29 cellular contexts compared by ENCODE assay signal in the genomic region with DNA sequence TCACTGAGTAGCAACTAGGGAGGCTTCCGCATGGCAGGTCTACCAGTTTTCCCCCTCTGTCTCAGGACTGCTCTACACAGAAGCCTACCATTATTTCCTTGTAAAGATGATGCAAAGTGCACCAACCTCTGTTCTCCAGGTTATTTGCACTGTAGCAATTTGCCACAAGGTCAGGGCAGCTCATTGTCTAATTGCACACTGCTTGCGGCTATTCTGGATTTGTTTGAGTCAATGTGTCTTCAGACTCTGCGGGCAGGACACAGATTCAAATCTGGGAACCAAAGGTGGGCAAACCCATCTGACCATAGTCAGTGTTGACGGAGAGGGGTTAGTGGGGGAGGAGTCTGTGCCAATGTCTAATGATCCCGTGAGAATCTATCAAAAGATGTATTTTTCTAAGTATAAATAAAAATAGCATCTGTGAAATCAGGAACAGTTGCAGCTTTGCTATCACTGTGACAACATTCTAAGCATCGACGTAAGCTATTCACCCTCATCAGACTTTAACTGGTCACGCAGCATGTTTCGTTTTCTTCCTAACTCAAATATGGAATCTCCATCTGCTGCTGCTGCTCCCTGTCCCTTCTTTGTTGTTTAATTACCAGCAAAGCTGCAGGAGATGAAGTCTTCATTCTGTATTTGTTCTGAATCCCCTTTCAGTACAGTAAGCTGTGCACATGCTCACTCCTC. TPM values are rescaled to one million over a fixed set of nuclear protein-coding genes. Genes with fewer than 3 reads are reported as not detected.
"Had no signal": no experiment of that assay in that cellular context is flagged by ENCODE, and none has a peak within 500 bp of the region (broad histone marks: within the 10 kb centered on the region; RNA-seq: fewer than 3 reads in every experiment).

No MANE protein-coding gene starts in this region.

- ATAC-seq: activated CD8-positive, alpha-beta T cell treated with anti-CD3 and anti-CD28 coated beads, Interleukin-2, amount 10 ng/mL, durations not matched to agents 7 days and 5 days; body of pancreas; foreskin keratinocyte; left lobe of liver; psoas muscle; sciatic nerve had no signal

- H3K36me3 Mint-ChIP-seq: stimulated activated naive B cell treated with anti-CD40 and anti-IgM and Interleukin-4, amounts not matched to agents 10 μg/mL and 1 μg/mL and 100 μg/mL, for 72 hours had no signal

- H3K36me3 ChIP-seq: spleen, thoracic aorta, upper lobe of right lung had no signal

- H3K4me3 ChIP-seq: body of pancreas, psoas muscle, spleen, thoracic aorta, upper lobe of right lung had no signal

- H3K27ac ChIP-seq: body of pancreas, epithelial cell of prostate, foreskin keratinocyte, psoas muscle, spleen, thoracic aorta, upper lobe of right lung had no signal

- H3K9me3 Mint-ChIP-seq: activated T-cell treated with anti-CD3 and anti-CD28 coated beads, Interleukin-2, amount 50 U/mL, for 24 hours; activated T-helper 2 cell treated with anti-CD3 and anti-CD28 coated beads, Interferon-gamma antibody, Interleukin-2, Interleukin-4, amounts not matched to agents 10 μg/mL and 5 μg/mL and 100 μg/mL, durations not matched to agents 14 hours and 24 hours and 36 hours; stimulated activated naive B cell treated with anti-CD40 and anti-IgM and Interleukin-4, amounts not matched to agents 10 μg/mL and 1 μg/mL and 100 μg/mL, for 72 hours had no signal

- H3K27me3 Mint-ChIP-seq: activated naive CD8-positive, alpha-beta T cell treated with anti-CD3 and anti-CD28 coated beads, Interleukin-2, amount 10 ng/mL, durations not matched to agents 7 days and 5 days; activated T-cell treated with anti-CD3 and anti-CD28 coated beads, Interleukin-2, amount 50 U/mL, for 24 hours had no signal

- H3K4me3 Mint-ChIP-seq: activated CD8-positive, alpha-beta T cell treated with anti-CD3 and anti-CD28 coated beads, Interleukin-2, amount 10 ng/mL, durations not matched to agents 7 days and 5 days; activated naive CD8-positive, alpha-beta T cell treated with anti-CD3 and anti-CD28 coated beads, Interleukin-2, amount 10 ng/mL, durations not matched to agents 7 days and 5 days; activated T-cell treated with anti-CD3 and anti-CD28 coated beads, Interleukin-2, amount 50 U/mL, for 24 hours; neural crest cell; stimulated activated naive B cell treated with anti-CD40 and anti-IgM and Interleukin-4, amounts not matched to agents 10 μg/mL and 1 μg/mL and 100 μg/mL, for 72 hours had no signal

- H3K9me3 ChIP-seq: body of pancreas, psoas muscle, spleen, thoracic aorta, upper lobe of right lung had no signal

- H3K27ac Mint-ChIP-seq: activated CD8-positive, alpha-beta T cell treated with anti-CD3 and anti-CD28 coated beads, Interleukin-2, amount 10 ng/mL, durations not matched to agents 7 days and 5 days; activated naive CD8-positive, alpha-beta T cell treated with anti-CD3 and anti-CD28 coated beads, Interleukin-2, amount 10 ng/mL, durations not matched to agents 7 days and 5 days; activated T-cell treated with anti-CD3 and anti-CD28 coated beads, Interleukin-2, amount 50 U/mL, for 24 hours; activated T-helper 2 cell treated with anti-CD3 and anti-CD28 coated beads, Interferon-gamma antibody, Interleukin-2, Interleukin-4, amounts not matched to agents 10 μg/mL and 5 μg/mL and 100 μg/mL, durations not matched to agents 14 hours and 24 hours and 36 hours; stimulated activated naive B cell treated with anti-CD40 and anti-IgM and Interleukin-4, amounts not matched to agents 10 μg/mL and 1 μg/mL and 100 μg/mL, for 72 hours had no signal

- H3K27me3 ChIP-seq: body of pancreas, spleen, upper lobe of right lung had no signal

- FAIRE-seq: kidney had no signal

- H3K4me1 ChIP-seq: body of pancreas, foreskin keratinocyte, psoas muscle, upper lobe of right lung had no signal

- DNase-seq: activated CD4-positive, alpha-beta T cell treated with anti-CD3 and anti-CD28 coated beads for 48 hours; activated CD4-positive, CD25-positive, alpha-beta regulatory T cell; activated CD8-positive, alpha-beta T cell treated with anti-CD3 and anti-CD28 coated beads, Interleukin-2, amount 10 ng/mL, durations not matched to agents 7 days and 5 days; activated naive CD4-positive, alpha-beta T cell treated with Interleukin-2 at 50 U/mL for 16 hours; activated naive CD8-positive, alpha-beta T cell treated with anti-CD3 and anti-CD28 coated beads, Interleukin-2, amount 10 ng/mL, durations not matched to agents 7 days and 5 days; activated T-cell treated with anti-CD3 and anti-CD28 coated beads, Interleukin-2, amount 50 U/mL, for 24 hours; amygdala; body of pancreas; central memory CD4-positive, alpha-beta T cell; cortex of kidney; effector memory CD4-positive, alpha-beta T cell; foreskin keratinocyte; glutamatergic neuron; kidney; mammary epithelial cell; psoas muscle; spleen; stimulated activated CD4-positive, alpha-beta T cell treated with anti-CD3 and anti-CD28 coated beads, Interleukin-4, amount 100 ng/mL, for 4 hours; stimulated activated naive B cell treated with anti-CD40 and anti-IgM and Interleukin-4, amounts not matched to agents 10 μg/mL and 1 μg/mL and 100 μg/mL, for 72 hours; T1000; upper lobe of right lung had no signal

RNA-seq across cellular contexts. Expression of gene CYSLTR2, which starts 26.4 kb away (rescaled TPM):
- total RNA-seq: fibroblast of lung, foreskin keratinocyte, mammary epithelial cell, neural crest cell, osteocyte had no signal
- polyA plus RNA-seq: foreskin keratinocyte, mammary epithelial cell had no signal
